In genomic region chr15:92915766-92916435, GRCh38 we compare ENCODE assay signal across 9 cellular contexts. TPM values are rescaled to one million over a fixed set of nuclear protein-coding genes. Genes with fewer than 3 reads are reported as not detected.
DNase-seq lines count a peak whose midpoint lies in the region; ATAC-seq and TF ChIP-seq lines count a peak whose summit lies in the region.
"Had no signal": no experiment of that assay in that cellular context is flagged by ENCODE, and none has a peak within 500 bp of the region (broad histone marks: within the 10 kb centered on the region; RNA-seq: fewer than 3 reads in every experiment).

No MANE protein-coding gene starts in this region.

- intact Hi-C loops in transverse colon (cut with DNase I; ENCODE audit: low total_unique reads) = no loop called here

- H3K4me3 ChIP-seq in astrocyte of the cerebellum (ENCODE audit: low read depth, low read length) (no peak overlapping the region), mesendoderm (ENCODE audit: low read length) (no peak overlapping the region), transverse colon (no peak overlapping the region), BE2C (ENCODE audit: low read depth, low read length) (no peak overlapping the region)

- no CpG with 5 or more reads among the region's 4 CpGs for WGBS in mesendoderm (ENCODE audit: extremely low coverage, insufficient coverage, low lambda C conversion rate)
- 83 to 85% methylated on average over 1 to 4 of the region's 4 CpGs for WGBS in transverse colon (ENCODE audit: low coverage in 1 of 2), 2 donors

- no peaks in the 10 kb centered on the region for H3K27me3 Mint-ChIP-seq in activated naive CD4-positive, alpha-beta T cell treated with anti-CD3 and anti-CD28 coated beads, Interleukin-2, amount 10 ng/mL, durations not matched to agents 7 days and 5 days

- H3K27me3 ChIP-seq in mesendoderm (ENCODE audit: insufficient read depth, low read length, poor library complexity) = no peaks in the 10 kb centered on the region
- H3K27me3 ChIP-seq in transverse colon = no peaks in the 10 kb centered on the region
- no peaks in the 10 kb centered on the region for H3K27me3 ChIP-seq in BE2C

- no peak for ATAC-seq in GM21526 (IDR thresholded peaks at IDR 0.05; ENCODE audit: low FRiP score, unreplicated experiment)

- H3K4ac ChIP-seq in mesendoderm (ENCODE audit: low read depth, low read length) = no peak overlapping the region

- in situ Hi-C loops in astrocyte of the cerebellum (cut with HindIII; ENCODE audit: low sequenced_read_pairs) = no loop called here
- in situ Hi-C loops in transverse colon (cut with MboI; ENCODE audit: low pct_ligation_motif_present in 1 of 4, low pct_unique_long_range_greater_than_20kb in 1 of 4, low sequenced_read_pairs in 3 of 4) = loop anchor here in 1 of 4 donors (10.0 kb wide), 1 partner anchor 101 kb away; no protein-coding TSS in a partner anchor

- CTCF ChIA-PET in activated naive CD4-positive, alpha-beta T cell treated with anti-CD3 and anti-CD28 coated beads, Interleukin-2, amount 10 ng/mL, durations not matched to agents 7 days and 5 days (lab: Charles Lee) = interaction anchor here (0.7 to 8.1 kb wide), 13 partner anchors 9 to 119 kb away, joined by 3 to 68 read pairs (median 4); partner anchors contain the start of gene CHD2

- peaks cover 9% of the 10 kb centered on the region for H3K4me1 ChIP-seq in mesendoderm (ENCODE audit: control insufficient read depth, low read depth, low read length)
- peaks cover 27 to 98% (median 79%) of the 10 kb centered on the region in 4 donors for H3K4me1 ChIP-seq in transverse colon
- peaks cover 15% of the 10 kb centered on the region for H3K4me1 ChIP-seq in BE2C

- H3K9me3 Mint-ChIP-seq in activated naive CD4-positive, alpha-beta T cell treated with anti-CD3 and anti-CD28 coated beads, Interleukin-2, amount 10 ng/mL, durations not matched to agents 7 days and 5 days = peaks cover 1% of the 10 kb centered on the region

- H2BK5ac ChIP-seq in mesendoderm (ENCODE audit: low read length) = no peak overlapping the region

- H3K9ac ChIP-seq in mesendoderm (ENCODE audit: low read length) = no peak overlapping the region
- H3K9ac ChIP-seq: KMS-11 had no signal

- no peak overlapping the region for H4K5ac ChIP-seq in mesendoderm (ENCODE audit: low read length)

- H2AK5ac ChIP-seq in mesendoderm (ENCODE audit: low read length) = no peak overlapping the region

- H3K23ac ChIP-seq in mesendoderm (ENCODE audit: low read length) = no peak overlapping the region

- H3K56ac ChIP-seq in mesendoderm (ENCODE audit: low read length) = no peak overlapping the region

- peaks cover 9% of the 10 kb centered on the region for H3K79me1 ChIP-seq in mesendoderm (ENCODE audit: low read length)

- no peak overlapping the region for H3K18ac ChIP-seq in mesendoderm (ENCODE audit: low read length)

- H2BK15ac ChIP-seq in mesendoderm (replicated peaks; ENCODE audit: low read depth) = no peak overlapping the region

- no peak for TF ChIP-seq POLR2A in transverse colon (IDR thresholded peaks at IDR 0.05)

- H2BK120ac ChIP-seq in mesendoderm (ENCODE audit: low read depth, low read length) = no peak overlapping the region

- no peak for TF ChIP-seq CTCF in astrocyte of the cerebellum (IDR thresholded peaks at IDR 0.05; ENCODE audit: low read depth, low read length, missing control alignments)
- no peak for TF ChIP-seq CTCF in transverse colon (IDR thresholded peaks at IDR 0.05)
- TF ChIP-seq CTCF in BE2C (IDR thresholded peaks at IDR 0.05; ENCODE audit: low read depth, low read length) = no peak

- peaks cover 68% of the 10 kb centered on the region for H3K36me3 Mint-ChIP-seq in activated naive CD4-positive, alpha-beta T cell treated with anti-CD3 and anti-CD28 coated beads, Interleukin-2, amount 10 ng/mL, durations not matched to agents 7 days and 5 days

- peak overlapping the region; percentile 70 for H3K27ac ChIP-seq in mesendoderm (ENCODE audit: low read depth, low read length)
- H3K27ac ChIP-seq in transverse colon = peak overlapping the region; percentile 81 to 99 (median 98)
- H3K27ac ChIP-seq: KMS-11 had no signal

- H4K8ac ChIP-seq in mesendoderm (ENCODE audit: low read depth, low read length) = no peak overlapping the region

- peaks cover 58% of the 10 kb centered on the region for H3K79me2 ChIP-seq in mesendoderm (ENCODE audit: control insufficient read depth, insufficient read depth, low read length)

- H3K36me3 ChIP-seq in mesendoderm (ENCODE audit: control insufficient read depth, insufficient read depth, low read length) (no peaks in the 10 kb centered on the region), transverse colon (no peaks in the 10 kb centered on the region), BE2C (peaks cover 20% of the 10 kb centered on the region)

- H3K27ac Mint-ChIP-seq in activated naive CD4-positive, alpha-beta T cell treated with anti-CD3 and anti-CD28 coated beads, Interleukin-2, amount 10 ng/mL, durations not matched to agents 7 days and 5 days = peak overlapping the region; percentile 96

- peaks cover 85% of the 10 kb centered on the region for H3K4me1 Mint-ChIP-seq in activated naive CD4-positive, alpha-beta T cell treated with anti-CD3 and anti-CD28 coated beads, Interleukin-2, amount 10 ng/mL, durations not matched to agents 7 days and 5 days

- H3K9me3 ChIP-seq in transverse colon = no peaks in the 10 kb centered on the region
- H3K9me3 ChIP-seq in BE2C = no peaks in the 10 kb centered on the region

- H3K4me3 Mint-ChIP-seq in activated naive CD4-positive, alpha-beta T cell treated with anti-CD3 and anti-CD28 coated beads, Interleukin-2, amount 10 ng/mL, durations not matched to agents 7 days and 5 days = peak overlapping the region; percentile 69

- no peak for TF ChIP-seq EP300 in transverse colon (IDR thresholded peaks at IDR 0.05; ENCODE audit: low read depth)

- no peak overlapping the region for H3K4me2 ChIP-seq in mesendoderm (ENCODE audit: low read length)
- H3K4me2 ChIP-seq: KMS-11 had no signal

- no peak for DNase-seq in activated naive CD4-positive, alpha-beta T cell treated with anti-CD3 and anti-CD28 coated beads, Interleukin-2, amount 10 ng/mL, durations not matched to agents 7 days and 5 days
- no peak for DNase-seq in activated naive CD4-positive, alpha-beta T cell treated with anti-CD3 and anti-CD28 coated beads, Interleukin-2, amount 50 U/mL, for 16 hours
- DNase-seq in astrocyte of the cerebellum (ENCODE audit: low read depth) (peak; percentile 68), mesendoderm (peak; percentile 72), transverse colon (no peak), HT-29 (ENCODE audit: low spot score) (no peak), BE2C (no peak)

RNA-seq across cellular contexts. Expression of gene CHD2, which starts 15.8 kb away (rescaled TPM):
- 46.2 TPM for polyA plus RNA-seq in mesendoderm (2013, experiment 1 of 2)
- polyA plus RNA-seq in mesendoderm (2013, experiment 2 of 2) = 51.0 TPM
- total RNA-seq in transverse colon = 100 to 1,000 TPM in 3 of 4 donors, 10 to 100 TPM in 1; 90.5 to 190 (median 138) TPM
- 55.1 and 74.0 TPM in 2 replicates for total RNA-seq in HT-29 (2014; rRNA removed; shearing (Covaris generic))
- polyA plus RNA-seq in BE2C (2012; ENCODE audit: insufficient read depth, insufficient read length, low read depth) = 77.7 TPM

Comparison
In these comparisons a context has a peak if more than half of its experiments do, and no peak if none do; other contexts are left out.
1. DNase-seq: peak in astrocyte of the cerebellum (single experiment) and mesendoderm (single experiment); none in activated naive CD4-positive, alpha-beta T cell treated with anti-CD3 and anti-CD28 coated beads, Interleukin-2, amount 10 ng/mL, durations not matched to agents 7 days and 5 days (single experiment), activated naive CD4-positive, alpha-beta T cell treated with anti-CD3 and anti-CD28 coated beads, Interleukin-2, amount 50 U/mL, for 16 hours (single experiment), transverse colon (single experiment), HT-29 (single experiment) and BE2C (single experiment).